13 cellular contexts compared by ENCODE assay signal in genomic region chr14:99189201-99189801, GRCh38.
DNase-seq lines count a peak whose midpoint lies in the region; ATAC-seq and TF ChIP-seq lines count a peak whose summit lies in the region.
"Had no signal": no experiment of that assay in that cellular context is flagged by ENCODE, and none has a peak within 500 bp of the region (broad histone marks: within the 10 kb centered on the region; RNA-seq: fewer than 3 reads in every experiment).

No MANE protein-coding gene starts in this region.

- peaks cover 88% of the 10 kb centered on the region for H3K4me1 Mint-ChIP-seq in T-helper 17 cell
- peaks cover 23 to 29% of the 10 kb centered on the region in 2 experiments for H3K4me1 Mint-ChIP-seq in H9

- peak overlapping the region in 56 of 59 donors; percentile 2 to 62 (median 42) for H3K4me3 ChIP-seq in dorsolateral prefrontal cortex
- H3K4me3 ChIP-seq: GM12878, left lung had no signal

- H3K79me1 ChIP-seq in H9 (ENCODE audit: insufficient read depth, low read depth, low read length, poor library complexity, severe bottlenecking) = no peaks in the 10 kb centered on the region

- no peak overlapping the region for H4K91ac ChIP-seq in H9 (ENCODE audit: insufficient read length, low read depth, low read length)

- no peaks in the 10 kb centered on the region for H4K20me1 ChIP-seq in H9 (ENCODE audit: control insufficient read depth, insufficient read depth, insufficient read length)

- peak; percentile 12 for ATAC-seq in T-helper 17 cell
- ATAC-seq in GM19328 (IDR thresholded peaks at IDR 0.05; ENCODE audit: unreplicated experiment) = no peak
- ATAC-seq: GM12878, left lung had no signal

- H3K4ac ChIP-seq in H9 (ENCODE audit: low read depth, low read length) = no peak overlapping the region

- H3K9me3 Mint-ChIP-seq in H9 = no peaks in the 10 kb centered on the region

- intact Hi-C loops in dorsolateral prefrontal cortex (cut with DNase I) = no loop called here

- H3K14ac ChIP-seq in H9 (ENCODE audit: insufficient read depth, low read length) = no peak overlapping the region; the same call in 1 of the 2 replicates

- no peak overlapping the region for H3K56ac ChIP-seq in H9 (ENCODE audit: insufficient read length, low read depth, low read length)

- no peak overlapping the region for H2AFZ ChIP-seq in H9 (ENCODE audit: low read length)

- no peak overlapping the region for H2BK120ac ChIP-seq in H9 (ENCODE audit: low read depth, low read length, poor library complexity, severe bottlenecking)

- H3K23ac ChIP-seq in H9 (ENCODE audit: insufficient read length, low read depth, low read length) = no peak overlapping the region

- TF ChIP-seq CTCF in dorsolateral prefrontal cortex (IDR thresholded peaks at IDR 0.05 in 54 of 56, conservative IDR thresholded peaks at IDR 0.05 in 2 of 56; ENCODE audit: low read depth in 1 of 56, partially characterized antibody in 56 of 56) = no peak
- no peak for TF ChIP-seq CTCF in H9 (conservative IDR thresholded peaks at IDR 0.05)

- H2BK12ac ChIP-seq in H9 (ENCODE audit: insufficient read length, low read depth, low read length) = no peak overlapping the region

- H4K8ac ChIP-seq in H9 (replicated peaks; ENCODE audit: insufficient read length, low read depth, low read length) = no peak overlapping the region

- no peaks in the 10 kb centered on the region for H3K23me2 ChIP-seq in H9 (ENCODE audit: insufficient read length, low read depth, low read length, poor library complexity, severe bottlenecking)

- H3K27me3 ChIP-seq in dorsolateral prefrontal cortex (peaks cover 0 to 4% (median 0%) of the 10 kb centered on the region in 45 donors), H9 (ENCODE audit: insufficient read depth, low read length) (no peaks in the 10 kb centered on the region)

- H3K9me3 ChIP-seq in T-helper 17 cell (ENCODE audit: control insufficient read depth, low read length, poor library complexity, severe bottlenecking) = no peaks in the 10 kb centered on the region
- H3K9me3 ChIP-seq in H9 (ENCODE audit: control insufficient read depth, low read depth, low read length) = no peaks in the 10 kb centered on the region
- H3K9me3 ChIP-seq: left lung had no signal

- no peak overlapping the region for H3K4me2 ChIP-seq in H9 (ENCODE audit: insufficient read depth, insufficient read length, low read length)

- WGBS in H9 (ENCODE audit: extremely low coverage, insufficient read length, low lambda C conversion rate) = no CpG with 5 or more reads among the region's 26 CpGs

- DNase-seq in T-helper 17 cell (no peak), dorsolateral prefrontal cortex (peak; percentile 36 to 75 (median 59)), H9 (no peak), A172 (ENCODE audit: low spot score) (no peak)
- DNase-seq in activated T-cell treated with anti-CD3 and anti-CD28 coated beads, Interleukin-2, amount 50 U/mL, for 1 hour = peak; percentile 57
- peak in 5 of 6 experiments; percentile 36 to 70 (median 62) for DNase-seq in stimulated activated naive CD4-positive, alpha-beta T cell (lab: John Stamatoyannopoulos, UW)
- DNase-seq: dermis blood vessel endothelial cell, DMS153, NCI-H1048 had no signal

- no peak overlapping the region for H2BK15ac ChIP-seq in H9 (ENCODE audit: low read depth, low read length)

- no peak overlapping the region for H3T11ph ChIP-seq in H9 (ENCODE audit: low read length)

- no peak overlapping the region for H3K18ac ChIP-seq in H9 (ENCODE audit: insufficient read length, low read depth, low read length)

- no peak overlapping the region for H4K5ac ChIP-seq in H9 (ENCODE audit: insufficient read length, low read depth, low read length)

- no peaks in the 10 kb centered on the region; the same call in 1 of the 2 replicates for H3K79me2 ChIP-seq in H9 (ENCODE audit: insufficient read depth, low read length)

- H3K27ac ChIP-seq in dorsolateral prefrontal cortex = peak overlapping the region in 46 of 59 donors; percentile 0 to 79 (median 51)
- H3K27ac ChIP-seq in H9 (ENCODE audit: insufficient read length, low read depth, low read length) = no peak overlapping the region
- H3K27ac ChIP-seq: left lung had no signal

- H3K36me3 Mint-ChIP-seq in T-helper 17 cell (ENCODE audit: low read depth) (peaks cover 2% of the 10 kb centered on the region), H9 (ENCODE audit: insufficient read depth in 1 of 3, low read depth in 3 of 3) (no peaks in the 10 kb centered on the region; a peak in 1 of 7 replicates)

- H3K4me3 Mint-ChIP-seq in T-helper 17 cell (peak overlapping the region; percentile 93), H9 (no peak overlapping the region)

- no peak overlapping the region for H3K9ac ChIP-seq in H9 (ENCODE audit: extremely low read depth, insufficient read length, low read length)

- H2BK5ac ChIP-seq in H9 (ENCODE audit: insufficient read length, low read length) = no peak overlapping the region

- no peak overlapping the region for H2BK20ac ChIP-seq in H9 (ENCODE audit: low read depth, low read length, poor library complexity, severe bottlenecking)

- H3K4me1 ChIP-seq in H9 (ENCODE audit: insufficient read depth, low read length) = peaks cover 2% of the 10 kb centered on the region; the same call in 1 of the 2 replicates

- no peak overlapping the region for H2AK5ac ChIP-seq in H9 (ENCODE audit: insufficient read length, low read length)

- H3K27ac Mint-ChIP-seq in T-helper 17 cell (peak overlapping the region; percentile 100), H9 (peak overlapping the region in 1 of 3 experiments; percentile 74; a peak in 1 of 7 replicates)
- H3K27ac Mint-ChIP-seq: progenitor cell of endocrine pancreas had no signal

- no peaks in the 10 kb centered on the region for H3K27me3 Mint-ChIP-seq in T-helper 17 cell
- H3K27me3 Mint-ChIP-seq in H9 (ENCODE audit: low read depth) = no peaks in the 10 kb centered on the region; the same call in none of the 2 replicates

Comparison
In these comparisons a context has a peak if more than half of its experiments do, and no peak if none do; other contexts are left out.
1. DNase-seq: peak in activated T-cell treated with anti-CD3 and anti-CD28 coated beads, Interleukin-2, amount 50 U/mL, for 1 hour (single experiment), dorsolateral prefrontal cortex (10 of 10) and stimulated activated naive CD4-positive, alpha-beta T cell (5 of 6); none in T-helper 17 cell (0 of 3), H9 (single experiment) and A172 (single experiment).